In genomic region chr17:76353004-76353598, GRCh38 we compare ENCODE assay signal across 8 cellular contexts. TPM values are rescaled to one million over a fixed set of nuclear protein-coding genes. Genes with fewer than 3 reads are reported as not detected.
DNase-seq lines count a peak whose midpoint lies in the region; ATAC-seq, FAIRE-seq and TF ChIP-seq lines count a peak whose summit lies in the region.

No MANE protein-coding gene starts in this region.

- POLR2A ChIA-PET in A549 (lab: Yijun Ruan, JAX): interaction anchor here (0.8 to 2.4 kb wide), 10 partner anchors 8 to 318 kb away, joined by 3 to 24 read pairs (median 6); partner anchors contain the start of genes SPHK1 and UBALD2

- ATAC-seq in A549 (peak; percentile 58 to 59), HG02981 (IDR thresholded peaks at IDR 0.05; ENCODE audit: unreplicated experiment) (peak; percentile 14), upper lobe of left lung (ENCODE audit: low FRiP score in 2 of 2) (peak; percentile 4 to 53)

- H3K4me3 ChIP-seq in A549 (peak overlapping the region; percentile 83), upper lobe of left lung (peak overlapping the region; percentile 79 to 99 (median 88))

- in situ Hi-C loops in GM13977 (cut with MboI; ENCODE audit: low pct_unique_long_range_greater_than_20kb, low sequenced_read_pairs, unreplicated experiment): no loop called here

- H3K4me2 ChIP-seq in A549: peak overlapping the region; percentile 82

- DNase-seq in A549 (ENCODE audit: low read depth in 1 of 2, low spot score in 1 of 2): peak in 1 of 2 experiments; percentile 76
- DNase-seq in GM13977 (ENCODE audit: low spot score): peak; percentile 70
- peak; percentile 25 for DNase-seq in SW480 (ENCODE audit: low spot score)
- DNase-seq in effector CD4-positive, alpha-beta T cell: peak; percentile 3
- peak; percentile 12 for DNase-seq in mucosa of gallbladder (ENCODE audit: low spot score)
- DNase-seq in upper lobe of left lung: peak in 1 of 2 donors; percentile 27
- no peak for DNase-seq in LoVo (ENCODE audit: low spot score)

- WGBS in A549 (ENCODE audit: missing lambda C conversion rate): 21% methylated on average over 11 of the region's 51 CpGs
- 2% methylated on average over 10 to 27 of the region's 51 CpGs for WGBS in upper lobe of left lung, 2 donors

- TF ChIP-seq EP300 in A549 (IDR thresholded peaks at IDR 0.05) (no peak), upper lobe of left lung (IDR thresholded peaks at IDR 0.05) (no peak)

- H3K9me3 ChIP-seq in A549 (no peaks in the 10 kb centered on the region), upper lobe of left lung (no peaks in the 10 kb centered on the region)

- TF ChIP-seq POLR2A in A549 (IDR thresholded peaks at IDR 0.05; ENCODE audit: low read length) (no peak), upper lobe of left lung (IDR thresholded peaks at IDR 0.05) (no peak)

- CTCF ChIA-PET in A549 (lab: Yijun Ruan, JAX): interaction anchor here (0.5 to 29.4 kb wide), 16 partner anchors 9 to 105 kb away, joined by 3 to 899 read pairs (median 6); partner anchors contain the start of genes QRICH2, SPHK1 and UBE2O

- TF ChIP-seq CTCF in A549 (IDR thresholded peaks at IDR 0.05): no peak
- TF ChIP-seq CTCF in GM13977 (IDR thresholded peaks at IDR 0.05; ENCODE audit: extremely low read depth, insufficient read depth, missing control alignments): no peak
- TF ChIP-seq CTCF in upper lobe of left lung (IDR thresholded peaks at IDR 0.05): no peak

- no peak for FAIRE-seq in A549 (lab: Jason Lieb, UNC)

- peaks cover 0 to under 1% (median under 1%) of the 10 kb centered on the region in 4 donors for H3K36me3 ChIP-seq in upper lobe of left lung

- H3K27me3 ChIP-seq in upper lobe of left lung: no peaks in the 10 kb centered on the region

- TF ChIP-seq RAD21 in A549 (conservative IDR thresholded peaks at IDR 0.05 in 1 of 2, IDR thresholded peaks at IDR 0.05 in 1 of 2): no peak

- H3K27ac ChIP-seq in A549 (peak overlapping the region; percentile 93 to 97), upper lobe of left lung (peak overlapping the region; percentile 86 to 96 (median 91))

- H3K4me1 ChIP-seq in A549 (peaks cover 18% of the 10 kb centered on the region; the same call in 2 of the 3 replicates), upper lobe of left lung (peaks cover 9 to 29% (median 12%) of the 10 kb centered on the region in 4 donors)

TF ChIP-seq in A549, 52 proteins besides CTCF, POLR2A, EP300 and RAD21:
- TF ChIP-seq KDM1A (IDR thresholded peaks at IDR 0.05; ENCODE audit: low read depth): 0 out of 2 replicates have a peak, but pooled peaks have one; percentile 8
- no peak for TF ChIP-seq JUNB (IDR thresholded peaks at IDR 0.05)

RNA-seq across cellular contexts. Expression of gene PRPSAP1, which starts 0.6 kb away (rescaled TPM):
- 80.9 and 92.1 TPM in 2 replicates for polyA plus RNA-seq in A549 (2011; rRNA removed)
- 85.4 and 116 TPM in 2 replicates for polyA plus RNA-seq in A549 (2012; cell fraction: cytosol; rRNA removed)
- 82.9 and 108 TPM in 2 replicates for polyA plus RNA-seq in A549 (2012; cell fraction: nucleus; rRNA removed)
- 61.9 to 63.7 TPM (median 63.3 TPM) in 3 replicates for polyA plus RNA-seq in A549 (2017; fragmentation: RNase III; extraction: RNeasy Plus Mini Kit Qiagen cat#74134 plus additional on column Dnase treatment)
- 51.0 and 57.8 TPM in 2 replicates for polyA minus RNA-seq in A549 (2011; rRNA and poly(A)+ RNA removed)
- 52.2 TPM for total RNA-seq in mucosa of gallbladder
- total RNA-seq in upper lobe of left lung: 100 to 1,000 TPM in 1 of 6 donors, 10 to 100 TPM in 5; 37.3 to 172 (median 59.2) TPM

RNA-seq across cellular contexts. Expression of gene SPHK1, which starts 31.3 kb away (rescaled TPM):
- polyA plus RNA-seq in A549 (2011; rRNA removed) (4.6 and 4.7 TPM in 2 replicates), A549 (2017; fragmentation: RNase III; extraction: RNeasy Plus Mini Kit Qiagen cat#74134 plus additional on column Dnase treatment) (11.8 to 14.9 TPM (median 13.0 TPM) in 3 replicates)
- polyA plus RNA-seq in A549 (2012; cell fraction: cytosol; rRNA removed): 16.5 and 17.2 TPM in 2 replicates
- polyA plus RNA-seq in A549 (2012; cell fraction: nucleus; rRNA removed): 45.7 and 46.2 TPM in 2 replicates
- 1.4 and 3.2 TPM in 2 replicates for polyA minus RNA-seq in A549 (2011; rRNA and poly(A)+ RNA removed)
- total RNA-seq in mucosa of gallbladder (4.0 TPM), upper lobe of left lung (10 to 100 TPM in 3 of 6 donors, 1 to 10 TPM in 3; 5.5 to 16.6 (median 9.5) TPM)

RNA-seq across cellular contexts. Expression of gene QRICH2, which starts 45.0 kb away (rescaled TPM):
- polyA plus RNA-seq in A549 (2011; rRNA removed): 0.57 and 0.86 TPM in 2 replicates
- polyA plus RNA-seq in A549 (2012; cell fraction: cytosol; rRNA removed): 1.5 and 2.2 TPM in 2 replicates
- 12.3 and 14.6 TPM in 2 replicates for polyA plus RNA-seq in A549 (2012; cell fraction: nucleus; rRNA removed)
- polyA plus RNA-seq in A549 (2017; fragmentation: RNase III; extraction: RNeasy Plus Mini Kit Qiagen cat#74134 plus additional on column Dnase treatment): 0.88 to 1.7 TPM (median 1.0 TPM) in 3 replicates
- 3.3 and 5.0 TPM in 2 replicates for polyA minus RNA-seq in A549 (2011; rRNA and poly(A)+ RNA removed)
- 3.8 TPM for total RNA-seq in mucosa of gallbladder
- total RNA-seq in upper lobe of left lung: 1 to 10 TPM; 1.7 to 9.4 (median 2.8) TPM
